25 cellular contexts compared by ENCODE assay signal in the genomic region with DNA sequence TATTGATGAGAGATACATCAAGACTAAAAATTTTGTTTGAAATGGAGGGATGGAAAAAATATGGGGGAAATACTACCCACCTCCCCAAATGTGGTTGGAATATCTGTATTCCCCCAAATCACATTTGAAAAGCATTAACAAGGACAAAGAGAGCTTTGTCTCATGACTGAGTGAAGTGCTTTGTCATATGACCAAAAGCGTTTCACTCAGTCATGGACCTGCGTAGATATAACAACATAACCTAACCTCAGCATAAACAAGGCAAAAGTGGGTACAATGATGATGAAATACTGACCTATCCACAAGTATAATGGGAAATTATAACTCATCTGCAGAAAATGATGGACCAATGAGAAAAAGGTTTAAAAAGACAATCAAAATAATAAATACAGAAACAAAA.
"Had no signal": no experiment of that assay in that cellular context is flagged by ENCODE, and none has a peak within 500 bp of the region (broad histone marks: within the 10 kb centered on the region; RNA-seq: fewer than 3 reads in every experiment).

No MANE protein-coding gene starts in this region.

- H3K27me3 Mint-ChIP-seq: naive thymus-derived CD4-positive, alpha-beta T cell; stimulated activated memory B cell treated with anti-CD40 and anti-IgM and Interleukin-4, amounts not matched to agents 10 μg/mL and 1 μg/mL and 100 μg/mL, for 72 hours had no signal

- FAIRE-seq: endothelial cell of umbilical vein, frontal cortex, kidney had no signal

- H3K4me3 Mint-ChIP-seq: mesothelial cell of epicardium; naive thymus-derived CD4-positive, alpha-beta T cell; nephron; neural progenitor cell; stimulated activated memory B cell treated with anti-CD40 and anti-IgM and Interleukin-4, amounts not matched to agents 10 μg/mL and 1 μg/mL and 100 μg/mL, for 72 hours had no signal

- H3K4me1 Mint-ChIP-seq: mesothelial cell of epicardium; nephron; neural progenitor cell; stimulated activated memory B cell treated with anti-CD40 and anti-IgM and Interleukin-4, amounts not matched to agents 10 μg/mL and 1 μg/mL and 100 μg/mL, for 72 hours had no signal

- H3K9me3 ChIP-seq: uterus had no signal

- H3K27ac Mint-ChIP-seq: mesothelial cell of epicardium; naive thymus-derived CD4-positive, alpha-beta T cell; nephron; neural progenitor cell; stimulated activated memory B cell treated with anti-CD40 and anti-IgM and Interleukin-4, amounts not matched to agents 10 μg/mL and 1 μg/mL and 100 μg/mL, for 72 hours had no signal

- H3K9ac ChIP-seq: neural progenitor cell had no signal

- H3K4me1 ChIP-seq: neural progenitor cell, psoas muscle, upper lobe of right lung, uterus had no signal

- H3K4me2 ChIP-seq: neural progenitor cell had no signal

- H3K4me3 ChIP-seq: coronary artery, esophagus muscularis mucosa, lung, neural progenitor cell, psoas muscle, skin epidermis, spleen, thoracic aorta, tibial nerve, upper lobe of right lung, uterus had no signal

- H3K27me3 ChIP-seq: esophagus muscularis mucosa, neural progenitor cell, spleen, tibial nerve, upper lobe of right lung, uterus had no signal

- DNase-seq: dermis blood vessel endothelial cell; effector memory CD4-positive, alpha-beta T cell; kidney; mesenchymal stem cell; naive thymus-derived CD4-positive, alpha-beta T cell; psoas muscle; right cardiac atrium; spleen; stimulated activated CD4-positive, alpha-beta T cell treated with anti-CD3 and anti-CD28 coated beads, Interleukin-4, amount 100 ng/mL, for 4 hours; stimulated activated naive CD8-positive, alpha-beta T cell treated with anti-CD3 and anti-CD28 coated beads, Interleukin-15, Interleukin-2, amounts not matched to agents 100 U/mL and 50 U/mL, for 24 hours; uterus had no signal

- ATAC-seq: left lobe of liver; naive thymus-derived CD4-positive, alpha-beta T cell; psoas muscle; right cardiac atrium; stimulated activated memory B cell treated with anti-CD40 and anti-IgM and Interleukin-4, amounts not matched to agents 10 μg/mL and 1 μg/mL and 100 μg/mL, for 72 hours; stimulated activated naive CD8-positive, alpha-beta T cell treated with anti-CD3 and anti-CD28 coated beads, Interleukin-15, Interleukin-2, amounts not matched to agents 100 U/mL and 50 U/mL, for 24 hours; upper lobe of right lung had no signal

- H3K36me3 ChIP-seq: neural progenitor cell, thoracic aorta, upper lobe of right lung, uterus had no signal

- H2AFZ ChIP-seq: neural progenitor cell had no signal

- H3K27ac ChIP-seq: coronary artery, esophagus muscularis mucosa, neural progenitor cell, psoas muscle, skin epidermis, spleen, thoracic aorta, tibial nerve, upper lobe of right lung, uterus had no signal
